Comparison of ENCODE assay signal across 20 cellular contexts in genomic region chr9:127792417-127793031, GRCh38. TPM values are rescaled to one million over a fixed set of nuclear protein-coding genes. Genes with fewer than 3 reads are reported as not detected.
DNase-seq lines count a peak whose midpoint lies in the region; ATAC-seq and TF ChIP-seq lines count a peak whose summit lies in the region.
"Had no signal": no experiment of that assay in that cellular context is flagged by ENCODE, and none has a peak within 500 bp of the region (broad histone marks: within the 10 kb centered on the region; RNA-seq: fewer than 3 reads in every experiment).

No MANE protein-coding gene starts in this region.

- peaks cover 14% of the 10 kb centered on the region for H3K4me1 ChIP-seq in fibroblast of lung (ENCODE audit: control insufficient read depth, extremely low read depth, insufficient read depth, low read length)

- TF ChIP-seq CTCF in RWPE1 (conservative IDR thresholded peaks at IDR 0.05; ENCODE audit: low read depth): no peak
- no peak for TF ChIP-seq CTCF in fibroblast of lung (conservative IDR thresholded peaks at IDR 0.05 in 1 of 2, IDR thresholded peaks at IDR 0.05 in 1 of 2; ENCODE audit: low read depth in 1 of 2, low read length in 2 of 2)

- no peaks in the 10 kb centered on the region for H3K27me3 Mint-ChIP-seq in activated naive CD4-positive, alpha-beta T cell treated with anti-CD3 and anti-CD28 coated beads for 36 hours (ENCODE audit: low read depth)
- H3K27me3 Mint-ChIP-seq in stimulated activated memory B cell treated with anti-CD40 and anti-IgM and Interleukin-4, amounts not matched to agents 10 μg/mL and 1 μg/mL and 100 μg/mL, for 72 hours: no peaks in the 10 kb centered on the region
- H3K27me3 Mint-ChIP-seq: activated B cell treated with CpG ODN at 0.5 μM for 24 hours had no signal

- CTCF ChIA-PET in activated naive CD4-positive, alpha-beta T cell treated with anti-CD3 and anti-CD28 coated beads for 36 hours (lab: Charles Lee): interaction anchor here (0.8 to 1.5 kb wide), 5 partner anchors 9 to 130 kb away, joined by 3 to 4 read pairs (median 3); partner anchors contain the start of gene TOR2A
- CTCF ChIA-PET in RWPE1 (lab: Yijun Ruan, JAX): interaction anchor here (0.6 to 2.0 kb wide), 6 partner anchors 11 to 129 kb away, joined by 3 to 12 read pairs (median 4); no protein-coding TSS in a partner anchor

- H3K36me3 ChIP-seq in fibroblast of lung (ENCODE audit: control insufficient read depth, insufficient read depth, low read length): peaks cover 35% of the 10 kb centered on the region
- H3K36me3 ChIP-seq: neural progenitor cell had no signal

- H3K9me3 ChIP-seq in fibroblast of lung (ENCODE audit: control insufficient read depth, insufficient read depth, low read depth, low read length): no peaks in the 10 kb centered on the region
- H3K9me3 ChIP-seq: colonic mucosa, upper lobe of left lung had no signal

- peaks cover 27% of the 10 kb centered on the region for H3K79me2 ChIP-seq in fibroblast of lung (ENCODE audit: control insufficient read depth, insufficient read depth, low read length)

- no peaks in the 10 kb centered on the region for H4K20me1 ChIP-seq in fibroblast of lung (ENCODE audit: control insufficient read depth, extremely low read depth, insufficient read depth, low read length)

- DNase-seq in activated naive CD4-positive, alpha-beta T cell treated with anti-CD3 and anti-CD28 coated beads for 36 hours: no peak
- DNase-seq in activated naive CD4-positive, alpha-beta T cell (lab: John Stamatoyannopoulos, UW): no peak
- DNase-seq in RWPE1 (ENCODE audit: low spot score): no peak
- no peak for DNase-seq in fibroblast of lung (ENCODE audit: low read depth in 2 of 2)
- no peak for DNase-seq in islet precursor cell
- DNase-seq: activated B cell treated with CpG ODN at 0.5 μM for 24 hours; activated CD8-positive, alpha-beta memory T cell treated with anti-CD3 and anti-CD28 coated beads, Interleukin-2, amount 50 U/mL, for 48 hours; activated gamma-delta T cell treated with Interleukin-2 at 50 U/mL for 16 hours; brain microvascular endothelial cell; colonic mucosa; hippocampal formation; NCI-H2029; NCI-H510A; stimulated activated CD4-positive, alpha-beta T cell treated with anti-CD3 and anti-CD28 coated beads, Interleukin-15, amount 100 ng/mL, for 24 hours; stimulated activated naive CD4-positive, alpha-beta T cell treated with Interleukin-2 at 50 U/mL for 16 hours; upper lobe of left lung had no signal

- no peak overlapping the region for H3K9ac ChIP-seq in fibroblast of lung (ENCODE audit: insufficient read depth, low read length)
- H3K9ac ChIP-seq: neural progenitor cell had no signal

- no peak for ATAC-seq in stimulated activated memory B cell treated with anti-CD40 and anti-IgM and Interleukin-4, amounts not matched to agents 10 μg/mL and 1 μg/mL and 100 μg/mL, for 72 hours
- ATAC-seq in GM19463 (IDR thresholded peaks at IDR 0.05; ENCODE audit: unreplicated experiment) (no peak), GM21528 (IDR thresholded peaks at IDR 0.05; ENCODE audit: low FRiP score, unreplicated experiment) (no peak)

- no peaks in the 10 kb centered on the region for H3K9me3 Mint-ChIP-seq in activated naive CD4-positive, alpha-beta T cell treated with anti-CD3 and anti-CD28 coated beads for 36 hours
- H3K9me3 Mint-ChIP-seq in stimulated activated memory B cell treated with anti-CD40 and anti-IgM and Interleukin-4, amounts not matched to agents 10 μg/mL and 1 μg/mL and 100 μg/mL, for 72 hours: no peaks in the 10 kb centered on the region
- H3K9me3 Mint-ChIP-seq: activated B cell treated with CpG ODN at 0.5 μM for 24 hours, neural progenitor cell had no signal

- H3K4me2 ChIP-seq in fibroblast of lung (ENCODE audit: extremely low read depth, insufficient read depth, low read length): no peak overlapping the region
- H3K4me2 ChIP-seq: neural progenitor cell had no signal

- H3K4me1 Mint-ChIP-seq in activated naive CD4-positive, alpha-beta T cell treated with anti-CD3 and anti-CD28 coated beads for 36 hours (ENCODE audit: low read depth): peaks cover 41% of the 10 kb centered on the region
- peaks cover 56% of the 10 kb centered on the region for H3K4me1 Mint-ChIP-seq in stimulated activated memory B cell treated with anti-CD40 and anti-IgM and Interleukin-4, amounts not matched to agents 10 μg/mL and 1 μg/mL and 100 μg/mL, for 72 hours

- peak overlapping the region; percentile 53 for H3K27ac Mint-ChIP-seq in activated naive CD4-positive, alpha-beta T cell treated with anti-CD3 and anti-CD28 coated beads for 36 hours
- H3K27ac Mint-ChIP-seq in stimulated activated memory B cell treated with anti-CD40 and anti-IgM and Interleukin-4, amounts not matched to agents 10 μg/mL and 1 μg/mL and 100 μg/mL, for 72 hours: peak overlapping the region; percentile 37
- H3K27ac Mint-ChIP-seq: activated B cell treated with CpG ODN at 0.5 μM for 24 hours, neural progenitor cell had no signal

- POLR2A ChIA-PET in RWPE1 (lab: Yijun Ruan, JAX; ENCODE audit: low non-redundant PET): interaction anchor here (0.6 to 0.7 kb wide), 3 partner anchors 21 to 106 kb away, joined by 3 to 9 read pairs (median 6); no protein-coding TSS in a partner anchor

- H3K4me3 Mint-ChIP-seq in activated naive CD4-positive, alpha-beta T cell treated with anti-CD3 and anti-CD28 coated beads for 36 hours: no peak overlapping the region
- no peak overlapping the region for H3K4me3 Mint-ChIP-seq in stimulated activated memory B cell treated with anti-CD40 and anti-IgM and Interleukin-4, amounts not matched to agents 10 μg/mL and 1 μg/mL and 100 μg/mL, for 72 hours
- H3K4me3 Mint-ChIP-seq: activated B cell treated with CpG ODN at 0.5 μM for 24 hours, neural progenitor cell had no signal

- intact Hi-C loops in activated naive CD4-positive, alpha-beta T cell treated with anti-CD3 and anti-CD28 coated beads for 36 hours (cut with micrococcal nuclease): no loop called here

- H2AFZ ChIP-seq in fibroblast of lung (ENCODE audit: low read length): no peak overlapping the region
- H2AFZ ChIP-seq: neural progenitor cell had no signal

- H3K27ac ChIP-seq in RWPE1 (peak overlapping the region; percentile 66), fibroblast of lung (ENCODE audit: insufficient read depth, low read length) (peak overlapping the region; percentile 9)
- H3K27ac ChIP-seq: brain microvascular endothelial cell, colonic mucosa had no signal

- H3K27me3 ChIP-seq in fibroblast of lung (ENCODE audit: control insufficient read depth, insufficient read depth, low read length): no peaks in the 10 kb centered on the region
- H3K27me3 ChIP-seq: brain microvascular endothelial cell, colonic mucosa, neural progenitor cell, upper lobe of left lung had no signal

- H3K4me3 ChIP-seq in fibroblast of lung (replicated peaks in 1 of 4; ENCODE audit: control extremely low read depth in 1 of 4, insufficient read depth in 1 of 4, low read depth in 3 of 4, low read length in 4 of 4): no peak overlapping the region
- H3K4me3 ChIP-seq: colonic mucosa, neural progenitor cell, upper lobe of left lung had no signal

- H3K36me3 Mint-ChIP-seq in activated naive CD4-positive, alpha-beta T cell treated with anti-CD3 and anti-CD28 coated beads for 36 hours (ENCODE audit: low read depth): peaks cover 33% of the 10 kb centered on the region
- H3K36me3 Mint-ChIP-seq in stimulated activated memory B cell treated with anti-CD40 and anti-IgM and Interleukin-4, amounts not matched to agents 10 μg/mL and 1 μg/mL and 100 μg/mL, for 72 hours: peaks cover 38% of the 10 kb centered on the region

RNA-seq across cellular contexts. Expression of gene CDK9, which starts 6.7 kb away (rescaled TPM):
- 10 to 100 TPM; 64.6 to 73.6 TPM for total RNA-seq in activated naive CD4-positive, alpha-beta T cell treated with anti-CD3 and anti-CD28 coated beads for 36 hours
- 49.6 and 54.8 TPM in 2 replicates for total RNA-seq in fibroblast of lung
- polyA plus RNA-seq in fibroblast of lung: 76.6 and 82.2 TPM in 2 replicates
- 55.0 and 55.3 TPM in 2 replicates for polyA plus RNA-seq in fibroblast of lung (2012)
- polyA minus RNA-seq in fibroblast of lung (ENCODE audit: low replicate concordance): 48.6 and 85.8 TPM in 2 replicates

RNA-seq across cellular contexts. Expression of gene FPGS, which starts 10.2 kb away (rescaled TPM):
- 10 to 100 TPM; 67.8 to 73.0 TPM for total RNA-seq in activated naive CD4-positive, alpha-beta T cell treated with anti-CD3 and anti-CD28 coated beads for 36 hours
- total RNA-seq in fibroblast of lung: 58.6 and 77.0 TPM in 2 replicates
- polyA plus RNA-seq in fibroblast of lung: 42.4 and 43.2 TPM in 2 replicates
- polyA plus RNA-seq in fibroblast of lung (2012): 56.1 and 62.0 TPM in 2 replicates
- 131 and 189 TPM in 2 replicates for polyA minus RNA-seq in fibroblast of lung (ENCODE audit: low replicate concordance)

RNA-seq across cellular contexts. Expression of gene SH2D3C, which starts 14.1 kb away (rescaled TPM):
- total RNA-seq in activated naive CD4-positive, alpha-beta T cell treated with anti-CD3 and anti-CD28 coated beads for 36 hours: 10 to 100 TPM; 27.2 to 27.3 TPM
- 0.26 TPM in 1 of 2 replicates, not detected in the other for total RNA-seq in fibroblast of lung
- polyA plus RNA-seq in fibroblast of lung: 1.2 TPM in 1 of 2 replicates, not detected in the other
- 2.2 TPM in 1 of 2 replicates, not detected in the other for polyA plus RNA-seq in fibroblast of lung (2012)
- polyA minus RNA-seq in fibroblast of lung (ENCODE audit: low replicate concordance): 4.4 TPM in 1 of 2 replicates, not detected in the other

RNA-seq across cellular contexts. Expression of gene TOR2A, which starts 57.4 kb away (rescaled TPM):
- 10 to 100 TPM; 11.8 to 12.7 TPM for total RNA-seq in activated naive CD4-positive, alpha-beta T cell treated with anti-CD3 and anti-CD28 coated beads for 36 hours
- 3.6 TPM in 2 replicates for total RNA-seq in fibroblast of lung
- polyA plus RNA-seq in fibroblast of lung: 4.6 and 5.0 TPM in 2 replicates
- 7.9 and 10.3 TPM in 2 replicates for polyA plus RNA-seq in fibroblast of lung (2012)
- polyA minus RNA-seq in fibroblast of lung (ENCODE audit: low replicate concordance): 5.0 and 13.5 TPM in 2 replicates

Comparison
In these comparisons a context has a peak if more than half of its experiments do, and no peak if none do; other contexts are left out.
1. RNA of gene SH2D3C, which starts 14.1 kb away (total RNA-seq): 27.2 to 27.3 TPM in activated naive CD4-positive, alpha-beta T cell treated with anti-CD3 and anti-CD28 coated beads for 36 hours; 0.26 TPM in fibroblast of lung; every median in the first group is over 10 times any median in the second.